14 cellular contexts compared by ENCODE assay signal in genomic region chr16:66278604-66279262, GRCh38.
DNase-seq lines count a peak whose midpoint lies in the region; ATAC-seq and TF ChIP-seq lines count a peak whose summit lies in the region.
"Had no signal": no experiment of that assay in that cellular context is flagged by ENCODE, and none has a peak within 500 bp of the region (broad histone marks: within the 10 kb centered on the region; RNA-seq: fewer than 3 reads in every experiment).

No MANE protein-coding gene starts in this region.

- no peaks in the 10 kb centered on the region for H3K4me1 ChIP-seq in breast epithelium

- intact Hi-C loops in MCF 10A (cut with micrococcal nuclease), result no loop called here
- intact Hi-C loops in breast epithelium (cut with DNase I; ENCODE audit: low total_unique reads), result loop anchor here (10.0 kb wide), 1 partner anchor 734 kb away; no protein-coding TSS in a partner anchor

- peak overlapping the region; percentile 57 for H3K27ac Mint-ChIP-seq in MCF 10A (ENCODE audit: low read depth, unreplicated experiment)
- H3K27ac Mint-ChIP-seq in stimulated activated memory B cell treated with anti-CD40 and anti-IgM and Interleukin-4, amounts not matched to agents 10 μg/mL and 1 μg/mL and 100 μg/mL, for 72 hours, result no peak overlapping the region
- H3K27ac Mint-ChIP-seq: activated T-cell treated with anti-CD3 and anti-CD28 coated beads, Interleukin-2, amount 50 U/mL, for 72 hours had no signal

- POLR2A ChIA-PET in MCF 10A (lab: Yijun Ruan, JAX) (interaction anchor here (0.7 to 0.8 kb wide), 2 partner anchors 23 to 59 kb away, joined by 3 read pairs; no protein-coding TSS in a partner anchor), RWPE1 (lab: Yijun Ruan, JAX; ENCODE audit: low non-redundant PET) (no interaction called here)

- peaks cover 22% of the 10 kb centered on the region for H3K4me1 Mint-ChIP-seq in MCF 10A (ENCODE audit: insufficient read depth, unreplicated experiment)
- H3K4me1 Mint-ChIP-seq in stimulated activated memory B cell treated with anti-CD40 and anti-IgM and Interleukin-4, amounts not matched to agents 10 μg/mL and 1 μg/mL and 100 μg/mL, for 72 hours, result no peaks in the 10 kb centered on the region

- no peaks in the 10 kb centered on the region for H3K9me3 ChIP-seq in breast epithelium
- H3K9me3 ChIP-seq: thyroid gland had no signal

- CTCF ChIA-PET in MCF 10A (lab: Yijun Ruan, JAX) (interaction anchor here (0.6 to 5.5 kb wide), 19 partner anchors 8 to 1942 kb away, joined by 3 to 132 read pairs (median 4); no protein-coding TSS in a partner anchor), RWPE1 (lab: Yijun Ruan, JAX) (interaction anchor here (0.5 to 1.5 kb wide), 12 partner anchors 10 to 532 kb away, joined by 3 to 5 read pairs (median 3); no protein-coding TSS in a partner anchor)

- H3K27me3 Mint-ChIP-seq in MCF 10A (ENCODE audit: insufficient read depth, unreplicated experiment), result peaks cover 22% of the 10 kb centered on the region
- H3K27me3 Mint-ChIP-seq in stimulated activated memory B cell treated with anti-CD40 and anti-IgM and Interleukin-4, amounts not matched to agents 10 μg/mL and 1 μg/mL and 100 μg/mL, for 72 hours, result peaks cover 55% of the 10 kb centered on the region

- no TSS peak for BruUV-seq in MCF 10A (replicated peaks; lab: Mats Ljungman, UMichigan)

- DNase-seq in MCF 10A (ENCODE audit: unreplicated experiment) (peak; percentile 87), breast epithelium (ENCODE audit: low spot score in 2 of 2) (no peak), RWPE1 (ENCODE audit: low spot score) (no peak), kidney epithelial cell (ENCODE audit: low read depth) (no peak), Kasumi-1 (lab: John Stamatoyannopoulos, UW) (no peak), HK-2 (ENCODE audit: unreplicated experiment) (no peak)
- DNase-seq: activated CD4-positive, CD25-positive, alpha-beta regulatory T cell treated with anti-CD3 and anti-CD28 coated beads, Interleukin-2, amount 50 U/mL, for 72 hours; activated T-cell treated with anti-CD3 and anti-CD28 coated beads, Interleukin-2, amount 50 U/mL, for 72 hours; NCI-H2171 treated with DMSO at 0.1 percent for 48 hours had no signal

- peak; percentile 13 for TF ChIP-seq CTCF in MCF 10A (IDR thresholded peaks at IDR 0.05; ENCODE audit: unreplicated experiment)
- peak in 1 of 3 donors; percentile 19 for TF ChIP-seq CTCF in breast epithelium (IDR thresholded peaks at IDR 0.05)
- TF ChIP-seq CTCF in RWPE1 (conservative IDR thresholded peaks at IDR 0.05; ENCODE audit: low read depth), result no peak
- TF ChIP-seq CTCF in kidney epithelial cell (IDR thresholded peaks at IDR 0.05; ENCODE audit: insufficient read depth, low read length, poor library complexity, severe bottlenecking), result peak; percentile 27

- no peaks in the 10 kb centered on the region for H3K9me3 Mint-ChIP-seq in MCF 10A (ENCODE audit: unreplicated experiment)
- peaks cover 14% of the 10 kb centered on the region for H3K9me3 Mint-ChIP-seq in stimulated activated memory B cell treated with anti-CD40 and anti-IgM and Interleukin-4, amounts not matched to agents 10 μg/mL and 1 μg/mL and 100 μg/mL, for 72 hours

- H3K4me3 ChIP-seq in breast epithelium (no peak overlapping the region), kidney epithelial cell (ENCODE audit: low read depth, low read length) (no peak overlapping the region)
- H3K4me3 ChIP-seq: coronary artery, thyroid gland had no signal

- no peaks in the 10 kb centered on the region for H3K27me3 ChIP-seq in breast epithelium
- H3K27me3 ChIP-seq in kidney epithelial cell (ENCODE audit: control insufficient read depth, insufficient read depth, low read length), result peaks cover 2% of the 10 kb centered on the region
- H3K27me3 ChIP-seq: thyroid gland had no signal

- no peak for ATAC-seq in stimulated activated memory B cell treated with anti-CD40 and anti-IgM and Interleukin-4, amounts not matched to agents 10 μg/mL and 1 μg/mL and 100 μg/mL, for 72 hours
- no peak for ATAC-seq in HG03354 (IDR thresholded peaks at IDR 0.05; ENCODE audit: poor library complexity, severe bottlenecking, unreplicated experiment)
- ATAC-seq: activated T-cell treated with anti-CD3 and anti-CD28 coated beads, Interleukin-2, amount 50 U/mL, for 72 hours had no signal

- no peaks in the 10 kb centered on the region for H3K36me3 Mint-ChIP-seq in MCF 10A (ENCODE audit: insufficient read depth, unreplicated experiment)
- no peaks in the 10 kb centered on the region for H3K36me3 Mint-ChIP-seq in stimulated activated memory B cell treated with anti-CD40 and anti-IgM and Interleukin-4, amounts not matched to agents 10 μg/mL and 1 μg/mL and 100 μg/mL, for 72 hours

- H3K27ac ChIP-seq in breast epithelium, result peak overlapping the region in 1 of 2 donors; percentile 45
- H3K27ac ChIP-seq in RWPE1, result peak overlapping the region; percentile 52
- H3K27ac ChIP-seq: coronary artery, KMS-11, thyroid gland had no signal

- H3K36me3 ChIP-seq in breast epithelium, result no peaks in the 10 kb centered on the region
- no peaks in the 10 kb centered on the region for H3K36me3 ChIP-seq in kidney epithelial cell (ENCODE audit: control insufficient read depth, insufficient read depth, low read length)
- H3K36me3 ChIP-seq: thyroid gland had no signal

- no peak for TF ChIP-seq POLR2A in breast epithelium (IDR thresholded peaks at IDR 0.05)

- no peak overlapping the region for H3K4me3 Mint-ChIP-seq in MCF 10A (ENCODE audit: unreplicated experiment)
- no peak overlapping the region for H3K4me3 Mint-ChIP-seq in stimulated activated memory B cell treated with anti-CD40 and anti-IgM and Interleukin-4, amounts not matched to agents 10 μg/mL and 1 μg/mL and 100 μg/mL, for 72 hours
- H3K4me3 Mint-ChIP-seq: activated T-cell treated with anti-CD3 and anti-CD28 coated beads, Interleukin-2, amount 50 U/mL, for 72 hours had no signal
